Comparison of ENCODE assay signal across 8 cellular contexts in genomic region chr7:2853552-2853951, GRCh38. TPM values are rescaled to one million over a fixed set of nuclear protein-coding genes. Genes with fewer than 3 reads are reported as not detected.
DNase-seq lines count a peak whose midpoint lies in the region; ATAC-seq, FAIRE-seq and TF ChIP-seq lines count a peak whose summit lies in the region.
"Not testable (repeated sequence)": the region's sequence is repeated elsewhere in the genome, so short reads cannot be mapped to it uniquely, and the experiment has no call there.

No MANE protein-coding gene starts in this region.

- H3K36me3 ChIP-seq in BLaER1, result peaks cover 39% of the 10 kb centered on the region
- not testable (repeated sequence) for H3K36me3 ChIP-seq in GM23248 (ENCODE audit: low read depth); K562 (ENCODE audit: control insufficient read depth, insufficient read depth, low read length); heart left ventricle; tibial artery

- CTCF ChIA-PET in K562 (lab: Yijun Ruan, JAX; ENCODE audit: low intra/inter-chr PET ratio), result interaction anchor here (0.6 kb wide), 1 partner anchor 694 kb away, joined by 3 read pairs; no protein-coding TSS in a partner anchor

- not testable (repeated sequence) for H3K27ac Mint-ChIP-seq in memory B cell

- H4K20me1 ChIP-seq in BLaER1; GM23248 (ENCODE audit: insufficient read depth); K562 (replicated peaks; ENCODE audit: control insufficient read depth, insufficient read depth, low read length): not testable (repeated sequence)

- BruUV-seq in K562 (replicated peaks; lab: Mats Ljungman, UMichigan), result not testable (repeated sequence)

- not testable (repeated sequence) for H3K27ac ChIP-seq in BLaER1; GM23248; K562 (ENCODE audit: extremely low read depth, low read depth, low read length)
- peak overlapping the region in 11 of 12 donors; percentile 9 to 63 (median 39) for H3K27ac ChIP-seq in heart left ventricle
- H3K27ac ChIP-seq in tibial artery, result peak overlapping the region; percentile 60 to 62

- peak overlapping the region; percentile 55 for H2AFZ ChIP-seq in GM23248
- not testable (repeated sequence) for H2AFZ ChIP-seq in K562 (ENCODE audit: low read depth, low read length)

- H3K4me3 Mint-ChIP-seq in memory B cell, result not testable (repeated sequence)

- H3K9me1 ChIP-seq in K562 (ENCODE audit: control insufficient read depth, insufficient read depth, low read length), result not testable (repeated sequence)

- H3F3A ChIP-seq in GM23248 (ENCODE audit: insufficient read depth), result not testable (repeated sequence)

- not testable (repeated sequence) for H3K27me3 ChIP-seq in BLaER1; GM23248 (replicated peaks; ENCODE audit: insufficient read depth); K562 (ENCODE audit: control insufficient read depth in 2 of 2, insufficient read depth in 2 of 2, low read length in 2 of 2); heart left ventricle; tibial artery

- peaks cover 21% of the 10 kb centered on the region; the same call in 1 of the 2 replicates for H3K9me3 ChIP-seq in BLaER1
- H3K9me3 ChIP-seq in GM23248 (ENCODE audit: low read depth); K562 (replicated peaks; ENCODE audit: control insufficient read depth, insufficient read depth, low read depth, low read length); heart left ventricle; tibial artery: not testable (repeated sequence)

- not testable (repeated sequence) for TF ChIP-seq CTCF in K562 (IDR thresholded peaks at IDR 0.05 in 2 of 3, conservative IDR thresholded peaks at IDR 0.05 in 1 of 3; ENCODE audit: insufficient read depth in 2 of 3, low read depth in 1 of 3, low read length in 3 of 3); heart left ventricle (IDR thresholded peaks at IDR 0.05); tibial artery (IDR thresholded peaks at IDR 0.05)

- not testable (repeated sequence) for ATAC-seq in K562, heart left ventricle
- ATAC-seq in memory B cell (ENCODE audit: low read depth), result peak; percentile 34

- not testable (repeated sequence) for TF ChIP-seq EP300 in K562 (IDR thresholded peaks at IDR 0.05; ENCODE audit: low read length)

- not testable (repeated sequence) for H3K9ac ChIP-seq in BLaER1; GM23248; K562 (ENCODE audit: insufficient read depth in 1 of 2, low read depth in 2 of 2, low read length in 2 of 2)

- FAIRE-seq in K562 (lab: Jason Lieb, UNC), result not testable (repeated sequence)

- intact Hi-C loops in K562 (cut with micrococcal nuclease); heart left ventricle (cut with DNase I); posterior vena cava (cut with DNase I); tibial artery (cut with DNase I; ENCODE audit: low total_unique reads): not testable (repeated sequence)

- not testable (repeated sequence) for DNase-seq in GM23248; K562 (ENCODE audit: extremely low read depth in 1 of 4, low spot score in 3 of 4); heart left ventricle; memory B cell (ENCODE audit: low spot score in 2 of 2); tibial artery
- DNase-seq in SK-MEL-5 (ENCODE audit: low read depth, low spot score) (peak; percentile 30), posterior vena cava (ENCODE audit: low spot score) (peak; percentile 11)

- TF ChIP-seq POLR2A in K562 (conservative IDR thresholded peaks at IDR 0.05), result 0 out of 2 replicates have a peak, but pooled peaks have one; percentile 36
- not testable (repeated sequence) for TF ChIP-seq POLR2A in heart left ventricle (IDR thresholded peaks at IDR 0.05)

- in situ Hi-C loops in GM23248 (cut with MboI) (loop anchor here (25.0 kb wide), 1 partner anchor 1759 kb away; no protein-coding TSS in a partner anchor), K562 (cut with MboI) (loop anchor here (25.0 kb wide), 1 partner anchor 1034 kb away; no protein-coding TSS in a partner anchor)
- in situ Hi-C loops in SK-MEL-5 (cut with HindIII; ENCODE audit: low pct_unique_long_range_greater_than_20kb, low sequenced_read_pairs), result not testable (repeated sequence)

- not testable (repeated sequence) for H3K36me3 Mint-ChIP-seq in memory B cell

- not testable (repeated sequence) for H3K4me1 Mint-ChIP-seq in memory B cell

- H3K9me3 Mint-ChIP-seq in memory B cell, result not testable (repeated sequence)

- WGBS in GM23248 (ENCODE audit: low coverage in 1 of 2, low lambda C conversion rate in 2 of 2, missing lambda C conversion rate in 2 of 2), 2 experiments, result 73 to 77% methylated on average over 4 of the region's 4 CpGs
- 4% methylated on average over 2 of the region's 4 CpGs for WGBS in K562 (ENCODE audit: insufficient coverage, low coverage, missing lambda C conversion rate)
- WGBS in heart left ventricle, 4 donors, result 76 to 84% (median 80%) methylated on average over 4 of the region's 4 CpGs

- not testable (repeated sequence) for TF ChIP-seq RAD21 in K562 (CRISPR knock-in tag; conservative IDR thresholded peaks at IDR 0.05 in 1 of 2, IDR thresholded peaks at IDR 0.05 in 1 of 2)

- H3K27me3 Mint-ChIP-seq in memory B cell, result not testable (repeated sequence)

- not testable (repeated sequence) for H3K79me2 ChIP-seq in GM23248 (ENCODE audit: insufficient read depth); K562 (ENCODE audit: control insufficient read depth, insufficient read depth, low read length)

- H3K4me2 ChIP-seq in BLaER1, result peak overlapping the region; percentile 21; the same call in 1 of the 2 replicates
- H3K4me2 ChIP-seq in GM23248 (ENCODE audit: unreplicated experiment); K562 (ENCODE audit: insufficient read depth, low read length): not testable (repeated sequence)

- H3K4me1 ChIP-seq in BLaER1, result peaks cover 33% of the 10 kb centered on the region
- not testable (repeated sequence) for H3K4me1 ChIP-seq in GM23248 (ENCODE audit: insufficient read depth); K562 (replicated peaks in 1 of 2; ENCODE audit: control insufficient read depth in 2 of 2, insufficient read depth in 2 of 2, low read length in 2 of 2)
- H3K4me1 ChIP-seq in heart left ventricle, result peaks cover 0 to 20% (median 4%) of the 10 kb centered on the region in 12 donors
- peaks cover 0 to 13% (median 4%) of the 10 kb centered on the region in 4 donors for H3K4me1 ChIP-seq in tibial artery

- POLR2A ChIA-PET in K562 (lab: Yijun Ruan, JAX), result interaction anchor here (1.0 kb wide), 1 partner anchor 13 kb away, joined by 3 read pairs; no protein-coding TSS in a partner anchor

- not testable (repeated sequence) for H3K4me3 ChIP-seq in BLaER1, GM23248, K562, heart left ventricle, tibial artery

- not testable (repeated sequence) for H3K9me2 ChIP-seq in GM23248 (ENCODE audit: insufficient read depth)

TF ChIP-seq in K562, 482 proteins besides CTCF, POLR2A, EP300 and RAD21:
- TF ChIP-seq PKNOX1 (IDR thresholded peaks at IDR 0.05), result peak; percentile 26; the same call in 1 of the 2 replicates

RNA-seq across cellular contexts. Expression of gene GNA12, which starts 9.4 kb away (rescaled TPM):
- 13.8 and 24.3 TPM in 2 replicates for total RNA-seq in GM23248 (2014; rRNA removed; shearing (Covaris generic))
- 11.2 and 11.5 TPM in 2 replicates for polyA plus RNA-seq in GM23248 (2016; fragmentation: Nextera tagmentation; extraction: Ambion mirVana)
- total RNA-seq in SK-MEL-5 (2014; rRNA removed; shearing (Covaris generic)), result 10.1 and 10.2 TPM in 2 replicates
- polyA plus RNA-seq in SK-MEL-5 (2015; cell fraction: cytosol; rRNA removed), result 58.5 and 61.0 TPM in 2 replicates
- polyA plus RNA-seq in SK-MEL-5 (2015; cell fraction: nucleus; rRNA removed), result 11.1 and 27.7 TPM in 2 replicates
- 34.3 and 48.1 TPM in 2 replicates for total RNA-seq in K562 (2011; cell fraction: chromatin; rRNA removed; ENCODE audit: low replicate concordance)
- 27.5 and 29.5 TPM in 2 replicates for total RNA-seq in K562 (2011; cell fraction: nucleolus; rRNA removed)
- total RNA-seq in K562 (2011; cell fraction: nucleoplasm; rRNA removed), result 23.2 and 24.7 TPM in 2 replicates
- 3.6 and 6.3 TPM in 2 replicates for total RNA-seq in K562 (2014; rRNA removed)
- total RNA-seq in K562 (2014; rRNA removed; fragmentation: Illumina TruSeq; extraction: Trizol), result 6.6 and 8.4 TPM in 2 replicates
- total RNA-seq in K562 (2015; rRNA removed; fragmentation: Illumina TruSeq; extraction: Trizol), result 9.2 and 9.6 TPM in 2 replicates
- total RNA-seq in K562 (2021), result 24.5 and 25.0 TPM in 2 replicates
- polyA plus RNA-seq in K562 (2011; rRNA removed), result 32.7 and 34.2 TPM in 2 replicates
- 30.5 and 36.3 TPM in 2 replicates for polyA plus RNA-seq in K562 (2011; cell fraction: cytosol; rRNA removed)
- polyA plus RNA-seq in K562 (2011; cell fraction: nucleus; rRNA removed), result 18.5 and 19.3 TPM in 2 replicates
- 18.1 and 31.2 TPM in 2 replicates for polyA plus RNA-seq in K562 (2012)
- 19.4 and 20.7 TPM in 2 replicates for polyA plus RNA-seq in K562 (2014; fragmentation: Illumina TruSeq; extraction: Trizol)
- 1 to 10 TPM in 1 of 2 experiments, under 1 TPM in 1; 0.65 to 2.2 TPM for polyA plus RNA-seq in K562 (2014; fragmentation: Nextera tagmentation; extraction: Ambion mirVana)
- 16.4 and 18.3 TPM in 2 replicates for polyA plus RNA-seq in K562 (2014; rRNA removed)
- 30.0 and 50.8 TPM in 2 replicates for polyA minus RNA-seq in K562 (2011; rRNA and poly(A)+ RNA removed)
- polyA minus RNA-seq in K562 (2011; cell fraction: cytosol; rRNA and poly(A)+ RNA removed), result 22.2 and 27.2 TPM in 2 replicates
- 6.3 and 10.7 TPM in 2 replicates for polyA minus RNA-seq in K562 (2011; cell fraction: nucleus; rRNA and poly(A)+ RNA removed)
- total RNA-seq in heart left ventricle, result 10 to 100 TPM; 30.0 to 56.5 (median 34.9) TPM
- 10 to 100 TPM; 10.7 to 39.3 TPM for polyA plus RNA-seq in heart left ventricle
- 10 to 100 TPM; 59.8 to 65.8 TPM for total RNA-seq in posterior vena cava
